ENCODE assay signal across 2 cellular contexts in the genomic region with DNA sequence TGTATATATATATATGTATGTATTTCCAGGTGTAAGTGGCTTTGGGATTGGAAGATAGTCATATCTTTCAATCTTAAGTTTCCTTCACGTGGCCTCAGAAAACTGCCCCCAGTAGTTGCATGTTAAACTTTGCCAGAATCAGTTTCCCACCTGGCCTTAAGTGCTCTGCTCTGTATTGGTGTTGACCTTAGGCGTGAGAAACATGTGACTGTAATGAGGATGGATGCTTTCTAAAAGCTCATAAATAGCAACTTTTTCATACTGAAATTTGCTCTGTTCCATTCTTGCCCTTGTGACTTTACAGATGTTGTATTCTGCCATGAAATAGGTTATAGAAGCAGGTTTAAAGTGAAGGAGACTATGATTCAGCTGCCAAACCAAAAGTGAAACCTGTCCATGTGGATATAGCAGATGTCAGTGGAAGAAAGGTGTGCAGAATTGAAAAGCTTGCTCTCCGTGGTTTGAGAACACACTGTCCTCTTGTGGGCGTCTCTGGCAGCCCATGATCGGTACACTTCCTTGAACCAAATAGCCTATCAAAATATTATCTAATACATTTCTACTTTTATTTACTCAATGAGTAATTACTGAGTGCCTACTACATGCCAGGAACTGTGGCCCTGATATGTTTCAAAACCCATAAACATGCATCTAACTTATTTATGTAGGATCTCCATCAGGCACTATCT.
TF ChIP-seq lines count a peak whose summit lies in the region.

No MANE protein-coding gene starts in this region.

TF ChIP-seq in liver, 16 proteins besides CTCF, POLR2A, EP300 and RAD21:
- peak in 1 of 2 donors; percentile 42 for TF ChIP-seq RXRA (IDR thresholded peaks at IDR 0.05)
- peak; percentile 60 for TF ChIP-seq SP1 (IDR thresholded peaks at IDR 0.05)
- TF ChIP-seq, protein P1, sequence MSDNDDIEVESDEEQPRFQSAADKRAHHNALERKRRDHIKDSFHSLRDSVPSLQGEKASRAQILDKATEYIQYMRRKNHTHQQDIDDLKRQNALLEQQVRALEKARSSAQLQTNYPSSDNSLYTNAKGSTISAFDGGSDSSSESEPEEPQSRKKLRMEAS (IDR thresholded peaks at IDR 0.05): peak; percentile 34
- TF ChIP-seq HNF4A (conservative IDR thresholded peaks at IDR 0.05): no peak
TF ChIP-seq in liver: peak in this region for 3.

TF ChIP-seq in HepG2, 621 proteins besides CTCF, POLR2A, EP300 and RAD21:
- TF ChIP-seq HOXA5 (CRISPR knock-in tag; IDR thresholded peaks at IDR 0.05) (no peak), ZNF362 (CRISPR knock-in tag; IDR thresholded peaks at IDR 0.05; ENCODE audit: borderline replicate concordance) (no peak), RXRB (CRISPR knock-in tag; IDR thresholded peaks at IDR 0.05; ENCODE audit: borderline replicate concordance) (no peak), ZNF124 (CRISPR knock-in tag; IDR thresholded peaks at IDR 0.05) (no peak), KLF9 (CRISPR knock-in tag; IDR thresholded peaks at IDR 0.05; ENCODE audit: low read depth) (no peak), TBX3 (IDR thresholded peaks at IDR 0.05; ENCODE audit: borderline replicate concordance) (no peak), HOXD1 (CRISPR knock-in tag; IDR thresholded peaks at IDR 0.05) (no peak)
- TF ChIP-seq, protein P2, sequence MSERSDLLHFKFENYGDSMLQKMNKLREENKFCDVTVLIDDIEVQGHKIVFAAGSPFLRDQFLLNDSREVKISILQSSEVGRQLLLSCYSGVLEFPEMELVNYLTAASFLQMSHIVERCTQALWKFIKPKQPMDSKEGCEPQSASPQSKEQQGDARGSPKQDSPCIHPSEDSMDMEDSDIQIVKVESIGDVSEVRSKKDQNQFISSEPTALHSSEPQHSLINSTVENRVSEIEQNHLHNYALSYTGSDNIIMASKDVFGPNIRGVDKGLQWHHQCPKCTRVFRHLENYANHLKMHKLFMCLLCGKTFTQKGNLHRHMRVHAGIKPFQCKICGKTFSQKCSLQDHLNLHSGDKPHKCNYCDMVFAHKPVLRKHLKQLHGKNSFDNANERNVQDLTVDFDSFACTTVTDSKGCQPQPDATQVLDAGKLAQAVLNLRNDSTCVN (CRISPR knock-in tag; IDR thresholded peaks at IDR 0.05; ENCODE audit: borderline replicate concordance): no peak
- TF ChIP-seq, protein P3, sequence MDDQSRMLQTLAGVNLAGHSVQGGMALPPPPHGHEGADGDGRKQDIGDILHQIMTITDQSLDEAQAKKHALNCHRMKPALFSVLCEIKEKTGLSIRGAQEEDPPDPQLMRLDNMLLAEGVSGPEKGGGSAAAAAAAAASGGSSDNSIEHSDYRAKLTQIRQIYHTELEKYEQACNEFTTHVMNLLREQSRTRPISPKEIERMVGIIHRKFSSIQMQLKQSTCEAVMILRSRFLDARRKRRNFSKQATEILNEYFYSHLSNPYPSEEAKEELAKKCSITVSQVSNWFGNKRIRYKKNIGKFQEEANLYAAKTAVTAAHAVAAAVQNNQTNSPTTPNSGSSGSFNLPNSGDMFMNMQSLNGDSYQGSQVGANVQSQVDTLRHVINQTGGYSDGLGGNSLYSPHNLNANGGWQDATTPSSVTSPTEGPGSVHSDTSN (CRISPR knock-in tag; IDR thresholded peaks at IDR 0.05; ENCODE audit: borderline replicate concordance): no peak
